ENCODE assay signal across 1 cellular context in genomic region chr3:20069178-20069532, GRCh38.
TF ChIP-seq lines count a peak whose summit lies in the region.

No MANE protein-coding gene starts in this region.

TF ChIP-seq in GM23338, 12 proteins besides CTCF, POLR2A, EP300 and RAD21:
- TF ChIP-seq ZNF462 (CRISPR knock-in tag; IDR thresholded peaks at IDR 0.05): peak; percentile 32; the same call in 1 of the 2 replicates
- no peak for TF ChIP-seq JUNB (IDR thresholded peaks at IDR 0.05; ENCODE audit: unreplicated experiment)
- TF ChIP-seq POLR2AphosphoS5 (IDR thresholded peaks at IDR 0.05; ENCODE audit: low read depth): peak; percentile 42; the same call in 1 of the 2 replicates
